10 cellular contexts compared by ENCODE assay signal in genomic region chr3:11560746-11561145, GRCh38.
DNase-seq lines count a peak whose midpoint lies in the region; ATAC-seq and TF ChIP-seq lines count a peak whose summit lies in the region.
"Had no signal": no experiment of that assay in that cellular context is flagged by ENCODE, and none has a peak within 500 bp of the region (broad histone marks: within the 10 kb centered on the region; RNA-seq: fewer than 3 reads in every experiment).

No MANE protein-coding gene starts in this region.

- H3K4me1 ChIP-seq in left ventricle myocardium inferior = peaks cover 100% of the 10 kb centered on the region
- peaks cover 55% of the 10 kb centered on the region for H3K4me1 ChIP-seq in psoas muscle

- H3K9me3 Mint-ChIP-seq in CD14-positive monocyte (no peaks in the 10 kb centered on the region), T-cell (no peaks in the 10 kb centered on the region)
- H3K9me3 Mint-ChIP-seq in activated T-helper 17 cell treated with anti-CD3 and anti-CD28 coated beads, Interleukin-2, amount 50 U/mL, for 72 hours = no peaks in the 10 kb centered on the region

- WGBS in psoas muscle, 3 donors = 88 to 91% (median 91%) methylated on average over 11 to 12 of the region's 12 CpGs

- H3K9me3 ChIP-seq in left ventricle myocardium inferior (replicated peaks) (no peaks in the 10 kb centered on the region), psoas muscle (no peaks in the 10 kb centered on the region)
- H3K9me3 ChIP-seq: spleen had no signal

- H3K36me3 Mint-ChIP-seq in CD14-positive monocyte = peaks cover 52 to 84% of the 10 kb centered on the region in 2 donors
- H3K36me3 Mint-ChIP-seq in activated T-helper 17 cell treated with anti-CD3 and anti-CD28 coated beads, Interleukin-2, amount 50 U/mL, for 72 hours (ENCODE audit: low read depth) = peaks cover 67% of the 10 kb centered on the region
- H3K36me3 Mint-ChIP-seq in T-cell = peaks cover 31% of the 10 kb centered on the region

- H3K4me3 Mint-ChIP-seq in CD14-positive monocyte = no peak overlapping the region
- no peak overlapping the region for H3K4me3 Mint-ChIP-seq in activated T-helper 17 cell treated with anti-CD3 and anti-CD28 coated beads, Interleukin-2, amount 50 U/mL, for 72 hours
- no peak overlapping the region for H3K4me3 Mint-ChIP-seq in T-cell

- peak overlapping the region; percentile 16 to 85 (median 56) for H3K27ac Mint-ChIP-seq in CD14-positive monocyte
- peak overlapping the region; percentile 63 for H3K27ac Mint-ChIP-seq in activated T-helper 17 cell treated with anti-CD3 and anti-CD28 coated beads, Interleukin-2, amount 50 U/mL, for 72 hours
- H3K27ac Mint-ChIP-seq in T-cell = peak overlapping the region in 1 of 2 donors; percentile 36

- H3K4me1 Mint-ChIP-seq in CD14-positive monocyte (peaks cover 1% of the 10 kb centered on the region), T-cell (peaks cover 0 to 4% (median 0%) of the 10 kb centered on the region in 3 donors)
- no peaks in the 10 kb centered on the region for H3K4me1 Mint-ChIP-seq in activated T-helper 17 cell treated with anti-CD3 and anti-CD28 coated beads, Interleukin-2, amount 50 U/mL, for 72 hours

- CTCF ChIA-PET in T-cell (lab: Charles Lee) = interaction anchor here in 1 of 2 donors (0.6 kb wide), 1 partner anchor 91 kb away, joined by 3 read pairs; no protein-coding TSS in a partner anchor

- H3K27me3 Mint-ChIP-seq in CD14-positive monocyte (ENCODE audit: low read depth in 3 of 3) (no peaks in the 10 kb centered on the region), T-cell (no peaks in the 10 kb centered on the region)
- no peaks in the 10 kb centered on the region for H3K27me3 Mint-ChIP-seq in activated T-helper 17 cell treated with anti-CD3 and anti-CD28 coated beads, Interleukin-2, amount 50 U/mL, for 72 hours

- H3K27me3 ChIP-seq in left ventricle myocardium inferior (ENCODE audit: low read depth) (no peaks in the 10 kb centered on the region), psoas muscle (ENCODE audit: insufficient read depth in 3 of 3, low read length in 2 of 3) (no peaks in the 10 kb centered on the region)
- H3K27me3 ChIP-seq: spleen had no signal

- intact Hi-C loops in CD14-positive monocyte (cut with micrococcal nuclease) = no loop called here
- intact Hi-C loops in left ventricle myocardium inferior (cut with micrococcal nuclease) = no loop called here
- intact Hi-C loops in psoas muscle (cut with DNase I) = no loop called here

- H3K27ac ChIP-seq in left ventricle myocardium inferior (replicated peaks) = peak overlapping the region; percentile 83
- peak overlapping the region; percentile 62 for H3K27ac ChIP-seq in psoas muscle

- TF ChIP-seq CTCF in CD14-positive monocyte (IDR thresholded peaks at IDR 0.05) = no peak
- TF ChIP-seq CTCF in left ventricle myocardium inferior (IDR thresholded peaks at IDR 0.05; ENCODE audit: borderline replicate concordance) = no peak
- no peak for TF ChIP-seq CTCF in psoas muscle (IDR thresholded peaks at IDR 0.05)

- no peak for DNase-seq in CD14-positive monocyte (ENCODE audit: low spot score)
- no peak for DNase-seq in left ventricle myocardium inferior
- DNase-seq in psoas muscle = no peak
- no peak for DNase-seq in activated effector memory CD4-positive, alpha-beta T cell treated with anti-CD3 and anti-CD28 coated beads, Interleukin-2, amount 50 U/mL, for 16 hours
- DNase-seq in T-cell = no peak
- DNase-seq: GF-D8, spleen had no signal

- POLR2A ChIA-PET in T-cell (lab: Charles Lee) = no interaction called here

- no peak overlapping the region for H3K4me3 ChIP-seq in left ventricle myocardium inferior
- no peak overlapping the region for H3K4me3 ChIP-seq in psoas muscle
- H3K4me3 ChIP-seq: spleen had no signal

- H3K36me3 ChIP-seq in left ventricle myocardium inferior = peaks cover 37% of the 10 kb centered on the region
- peaks cover 0 to 44% of the 10 kb centered on the region in 2 donors for H3K36me3 ChIP-seq in psoas muscle (ENCODE audit: insufficient read depth in 1 of 2, low read depth in 1 of 2)

- no peak for ATAC-seq in activated T-helper 17 cell treated with anti-CD3 and anti-CD28 coated beads, Interleukin-2, amount 50 U/mL, for 72 hours (replicated peaks)
- ATAC-seq in psoas muscle = peak in 1 of 4 donors; percentile 5
- ATAC-seq in GM18520 (IDR thresholded peaks at IDR 0.05; ENCODE audit: unreplicated experiment) = no peak
- ATAC-seq in HG02642 (IDR thresholded peaks at IDR 0.05; ENCODE audit: poor library complexity, unreplicated experiment) = no peak
- no peak for ATAC-seq in T-cell (replicated peaks in 1 of 4)
